In genomic region chrX:24259544-24260240, GRCh38 we compare ENCODE assay signal across 1 cellular context.
TF ChIP-seq lines count a peak whose summit lies in the region.

No MANE protein-coding gene starts in this region.

TF ChIP-seq in WTC11, 78 proteins besides CTCF, POLR2A, EP300 and RAD21 (continued from another document):
- TF ChIP-seq NFYB (CRISPR knock-in tag; conservative IDR thresholded peaks at IDR 0.05; ENCODE audit: low read depth) (no peak), TCF7 (CRISPR knock-in tag; IDR thresholded peaks at IDR 0.05; ENCODE audit: low read depth) (no peak), HMGXB4 (CRISPR knock-in tag; IDR thresholded peaks at IDR 0.05) (no peak), NR3C1 (CRISPR knock-in tag; conservative IDR thresholded peaks at IDR 0.05; ENCODE audit: low read depth) (no peak)
